In the genomic region with DNA sequence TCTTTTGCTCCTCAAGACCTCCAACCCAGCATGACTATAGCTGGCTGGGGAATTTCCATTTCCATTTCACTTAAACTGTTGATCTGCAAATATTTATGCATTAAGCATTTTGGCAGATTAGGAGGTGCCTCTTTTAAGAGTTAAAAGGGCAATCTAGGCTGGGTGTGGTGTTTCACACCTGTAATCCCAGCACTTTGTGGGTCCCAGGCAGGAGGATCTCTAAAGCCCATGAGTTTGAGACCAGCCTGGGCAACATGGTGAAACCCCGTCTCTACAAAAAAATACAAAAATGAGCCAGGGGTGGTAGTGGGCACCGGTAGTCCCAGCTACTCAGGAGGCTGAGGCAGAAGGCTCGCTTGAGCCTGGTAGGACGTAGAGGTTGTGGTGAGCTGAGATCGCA, we compare ENCODE assay signal across 1 cellular context.
A peak's percentile ranks its signal among the peaks of the same experiment; 100 is the strongest.
TF ChIP-seq lines count a peak whose summit lies in the region.

No MANE protein-coding gene starts in this region.

TF ChIP-seq in HEK293, 187 proteins besides CTCF, POLR2A, EP300 and RAD21:
- TF ChIP-seq SP3 (tag by site-specific recombination; IDR thresholded peaks at IDR 0.05) (no peak), ZFP69B (tag by site-specific recombination; IDR thresholded peaks at IDR 0.05) (peak; percentile 54; the same call in 1 of the 2 replicates), ZNF692 (tag by site-specific recombination; IDR thresholded peaks at IDR 0.05) (peak; percentile 77)
TF ChIP-seq in HEK293: peak in this region for 2.
